Comparison of ENCODE assay signal across 9 cellular contexts in genomic region chr3:140910860-140911259, GRCh38. TPM values are rescaled to one million over a fixed set of nuclear protein-coding genes. Genes with fewer than 3 reads are reported as not detected.
A peak's percentile ranks its signal among the peaks of the same experiment; 100 is the strongest.
DNase-seq lines count a peak whose midpoint lies in the region; ATAC-seq and TF ChIP-seq lines count a peak whose summit lies in the region.
"Had no signal": no experiment of that assay in that cellular context is flagged by ENCODE, and none has a peak within 500 bp of the region (broad histone marks: within the 10 kb centered on the region; RNA-seq: fewer than 3 reads in every experiment).

No MANE protein-coding gene starts in this region.

- H3K9me3 Mint-ChIP-seq in stimulated activated naive B cell treated with anti-CD40 and anti-IgM and Interleukin-4, amounts not matched to agents 10 μg/mL and 1 μg/mL and 100 μg/mL, for 72 hours: no peaks in the 10 kb centered on the region
- no peaks in the 10 kb centered on the region for H3K9me3 Mint-ChIP-seq in activated CD8-positive, alpha-beta memory T cell treated with anti-CD3 and anti-CD28 coated beads, Interleukin-2, amount 10 ng/mL, durations not matched to agents 7 days and 5 days (ENCODE audit: low read depth)

- H3K27ac ChIP-seq in left ventricle myocardium inferior (replicated peaks): no peak overlapping the region

- peak overlapping the region; percentile 38 for H3K4me3 ChIP-seq in left ventricle myocardium inferior

- ATAC-seq in stimulated activated naive B cell treated with anti-CD40 and anti-IgM and Interleukin-4, amounts not matched to agents 10 μg/mL and 1 μg/mL and 100 μg/mL, for 72 hours (replicated peaks): no peak
- ATAC-seq in activated CD8-positive, alpha-beta memory T cell treated with anti-CD3 and anti-CD28 coated beads, Interleukin-2, amount 10 ng/mL, durations not matched to agents 7 days and 5 days: no peak
- no peak for ATAC-seq in HG03045 (IDR thresholded peaks at IDR 0.05; ENCODE audit: unreplicated experiment)

- peaks cover 0 to 5% of the 10 kb centered on the region in 2 donors for H3K4me1 Mint-ChIP-seq in stimulated activated naive B cell treated with anti-CD40 and anti-IgM and Interleukin-4, amounts not matched to agents 10 μg/mL and 1 μg/mL and 100 μg/mL, for 72 hours
- no peaks in the 10 kb centered on the region for H3K4me1 Mint-ChIP-seq in activated CD8-positive, alpha-beta memory T cell treated with anti-CD3 and anti-CD28 coated beads, Interleukin-2, amount 10 ng/mL, durations not matched to agents 7 days and 5 days

- CTCF ChIA-PET in activated CD8-positive, alpha-beta memory T cell treated with anti-CD3 and anti-CD28 coated beads, Interleukin-2, amount 10 ng/mL, durations not matched to agents 7 days and 5 days (lab: Charles Lee): no interaction called here

- intact Hi-C loops in left ventricle myocardium inferior (cut with micrococcal nuclease): loop anchor here (10.0 kb wide), 1 partner anchor 64 kb away; no protein-coding TSS in a partner anchor

- no peak overlapping the region for H3K27ac Mint-ChIP-seq in stimulated activated naive B cell treated with anti-CD40 and anti-IgM and Interleukin-4, amounts not matched to agents 10 μg/mL and 1 μg/mL and 100 μg/mL, for 72 hours
- no peak overlapping the region for H3K27ac Mint-ChIP-seq in activated CD8-positive, alpha-beta memory T cell treated with anti-CD3 and anti-CD28 coated beads, Interleukin-2, amount 10 ng/mL, durations not matched to agents 7 days and 5 days

- no peak for TF ChIP-seq CTCF in left ventricle myocardium inferior (IDR thresholded peaks at IDR 0.05; ENCODE audit: borderline replicate concordance)

- no peaks in the 10 kb centered on the region for H3K27me3 ChIP-seq in left ventricle myocardium inferior (ENCODE audit: low read depth)

- DNase-seq in NCI-H2171 treated with DMSO at 0.1 percent for 48 hours (lab: John Stamatoyannopoulos, UW) (peak; percentile 12), NCI-H2171 (lab: John Stamatoyannopoulos, UW) (no peak), RPMI7951 (ENCODE audit: low read depth) (peak; percentile 32), left ventricle myocardium inferior (no peak)
- no peak for DNase-seq in stimulated activated naive B cell treated with anti-CD40 and anti-IgM and Interleukin-4, amounts not matched to agents 10 μg/mL and 1 μg/mL and 100 μg/mL, for 72 hours
- no peak for DNase-seq in activated CD8-positive, alpha-beta memory T cell treated with anti-CD3 and anti-CD28 coated beads, Interleukin-2, amount 10 ng/mL, durations not matched to agents 7 days and 5 days
- no peak for DNase-seq in stimulated activated CD4-positive, alpha-beta T cell treated with anti-CD3 and anti-CD28 coated beads, Interleukin-4, amount 100 ng/mL, for 1 hour
- DNase-seq: activated CD4-positive, alpha-beta T cell treated with anti-CD3 and anti-CD28 coated beads, Interleukin-2, amount 50 U/mL, for 1 hour had no signal

- H3K36me3 ChIP-seq in left ventricle myocardium inferior: no peaks in the 10 kb centered on the region

- H3K27me3 Mint-ChIP-seq in stimulated activated naive B cell treated with anti-CD40 and anti-IgM and Interleukin-4, amounts not matched to agents 10 μg/mL and 1 μg/mL and 100 μg/mL, for 72 hours: peaks cover 20 to 46% of the 10 kb centered on the region in 2 donors
- H3K27me3 Mint-ChIP-seq in activated CD8-positive, alpha-beta memory T cell treated with anti-CD3 and anti-CD28 coated beads, Interleukin-2, amount 10 ng/mL, durations not matched to agents 7 days and 5 days: peaks cover 25% of the 10 kb centered on the region

- H3K4me1 ChIP-seq in left ventricle myocardium inferior: no peaks in the 10 kb centered on the region

- H3K4me3 Mint-ChIP-seq in stimulated activated naive B cell treated with anti-CD40 and anti-IgM and Interleukin-4, amounts not matched to agents 10 μg/mL and 1 μg/mL and 100 μg/mL, for 72 hours: peak overlapping the region; percentile 61 to 68
- H3K4me3 Mint-ChIP-seq in activated CD8-positive, alpha-beta memory T cell treated with anti-CD3 and anti-CD28 coated beads, Interleukin-2, amount 10 ng/mL, durations not matched to agents 7 days and 5 days: no peak overlapping the region

- no peaks in the 10 kb centered on the region for H3K9me3 ChIP-seq in left ventricle myocardium inferior (replicated peaks)

- H3K36me3 Mint-ChIP-seq in stimulated activated naive B cell treated with anti-CD40 and anti-IgM and Interleukin-4, amounts not matched to agents 10 μg/mL and 1 μg/mL and 100 μg/mL, for 72 hours: no peaks in the 10 kb centered on the region
- no peaks in the 10 kb centered on the region for H3K36me3 Mint-ChIP-seq in activated CD8-positive, alpha-beta memory T cell treated with anti-CD3 and anti-CD28 coated beads, Interleukin-2, amount 10 ng/mL, durations not matched to agents 7 days and 5 days

RNA-seq across cellular contexts. Expression of gene SLC25A36, which starts 30.8 kb away (rescaled TPM):
- total RNA-seq in RPMI7951 (2014; rRNA removed; shearing (Covaris generic)): 37.4 and 49.1 TPM in 2 replicates
- total RNA-seq in left ventricle myocardium inferior: 67.7 TPM
- total RNA-seq in activated CD8-positive, alpha-beta memory T cell treated with anti-CD3 and anti-CD28 coated beads, Interleukin-2, amount 10 ng/mL, durations not matched to agents 7 days and 5 days: 10 to 100 TPM; 50.4 to 53.3 TPM

Comparison
In these comparisons a context has a peak if more than half of its experiments do, and no peak if none do; other contexts are left out.
1. DNase-seq: peak in NCI-H2171 treated with DMSO at 0.1 percent for 48 hours (single experiment) and RPMI7951 (single experiment); none in NCI-H2171 (single experiment), left ventricle myocardium inferior (single experiment), stimulated activated naive B cell treated with anti-CD40 and anti-IgM and Interleukin-4, amounts not matched to agents 10 μg/mL and 1 μg/mL and 100 μg/mL, for 72 hours (single experiment), activated CD8-positive, alpha-beta memory T cell treated with anti-CD3 and anti-CD28 coated beads, Interleukin-2, amount 10 ng/mL, durations not matched to agents 7 days and 5 days (single experiment) and stimulated activated CD4-positive, alpha-beta T cell treated with anti-CD3 and anti-CD28 coated beads, Interleukin-4, amount 100 ng/mL, for 1 hour (single experiment).